Comparison of ENCODE assay signal across 8 cellular contexts in genomic region chr6:33570806-33571636, GRCh38. TPM values are rescaled to one million over a fixed set of nuclear protein-coding genes. Genes with fewer than 3 reads are reported as not detected.
A peak's percentile ranks its signal among the peaks of the same experiment; 100 is the strongest.
DNase-seq lines count a peak whose midpoint lies in the region; ATAC-seq and TF ChIP-seq lines count a peak whose summit lies in the region.

No MANE protein-coding gene starts in this region.

- no peak overlapping the region for H3K9ac ChIP-seq in neural progenitor cell

- H3F3A ChIP-seq in GM23338 (replicated peaks; ENCODE audit: low read depth) (no peaks in the 10 kb centered on the region), neural progenitor cell (ENCODE audit: low read depth) (peaks cover 12% of the 10 kb centered on the region)

- no peaks in the 10 kb centered on the region for H3K79me2 ChIP-seq in GM23338 (replicated peaks; ENCODE audit: insufficient read depth)
- H3K79me2 ChIP-seq in neural progenitor cell (ENCODE audit: low read depth): no peaks in the 10 kb centered on the region

- no peak for TF ChIP-seq CTCF in GM23338 (conservative IDR thresholded peaks at IDR 0.05; ENCODE audit: low read depth in 2 of 2)
- no peak for TF ChIP-seq CTCF in fibroblast of villous mesenchyme (IDR thresholded peaks at IDR 0.05; ENCODE audit: insufficient read depth, low read depth, low read length)
- TF ChIP-seq CTCF in neural progenitor cell (IDR thresholded peaks at IDR 0.05): no peak

- H2AFZ ChIP-seq in GM23338: peak overlapping the region; percentile 97
- H2AFZ ChIP-seq in neural progenitor cell (replicated peaks): peak overlapping the region; percentile 92

- peak; percentile 70 for DNase-seq in EH (ENCODE audit: low read depth)
- DNase-seq in GM23338 (ENCODE audit: low spot score): peak; percentile 88
- peak; percentile 81 to 82 for DNase-seq in Kasumi-1 (lab: John Stamatoyannopoulos, UW)
- peak; percentile 96 for DNase-seq in activated effector memory CD4-positive, alpha-beta T cell treated with anti-CD3 and anti-CD28 coated beads, Interleukin-2, amount 50 U/mL, for 16 hours
- peak; percentile 64 for DNase-seq in fibroblast of villous mesenchyme (ENCODE audit: low read depth)
- DNase-seq in neural progenitor cell (ENCODE audit: low spot score): peak; percentile 84
- DNase-seq in stromal cell of bone marrow (ENCODE audit: low read depth): peak; percentile 49

- H3K27ac Mint-ChIP-seq in GM23338: peak overlapping the region; percentile 86; the same call in 1 of the 2 replicates
- H3K27ac Mint-ChIP-seq in neural progenitor cell: peak overlapping the region; percentile 95

- H3K4me2 ChIP-seq in GM23338 (peak overlapping the region; percentile 92), neural progenitor cell (peak overlapping the region; percentile 80)

- H3K27me3 ChIP-seq in GM23338 (ENCODE audit: insufficient read depth) (no peaks in the 10 kb centered on the region), neural progenitor cell (peaks cover 5% of the 10 kb centered on the region)

- peak overlapping the region; percentile 88 for H3K4me3 Mint-ChIP-seq in GM23338
- H3K4me3 Mint-ChIP-seq in neural progenitor cell: peak overlapping the region; percentile 90

- H3K9me3 Mint-ChIP-seq in GM23338 (no peaks in the 10 kb centered on the region), neural progenitor cell (no peaks in the 10 kb centered on the region)

- ATAC-seq in GM23338: peak; percentile 96

- H3K36me3 Mint-ChIP-seq in GM23338 (ENCODE audit: low read depth) (peaks cover 15% of the 10 kb centered on the region), neural progenitor cell (peaks cover 6% of the 10 kb centered on the region)

- H3K4me3 ChIP-seq in GM23338 (peak overlapping the region; percentile 85), fibroblast of villous mesenchyme (ENCODE audit: low read depth, low read length) (peak overlapping the region; percentile 72), neural progenitor cell (peak overlapping the region; percentile 56)

- H3K4me1 Mint-ChIP-seq in GM23338 (peaks cover 12% of the 10 kb centered on the region), neural progenitor cell (peaks cover 21% of the 10 kb centered on the region)

- H3K27me3 Mint-ChIP-seq in GM23338 (ENCODE audit: insufficient read depth, low read depth, poor library complexity) (peaks cover 23% of the 10 kb centered on the region), neural progenitor cell (ENCODE audit: insufficient read depth, low read depth) (peaks cover 10% of the 10 kb centered on the region)

- H3K36me3 ChIP-seq in GM23338 (ENCODE audit: insufficient read depth) (0 out of 2 replicates have a peak, but pooled peaks cover 5% of the 10 kb centered on the region), neural progenitor cell (no peaks in the 10 kb centered on the region)

- peaks cover 12% of the 10 kb centered on the region for H3K4me1 ChIP-seq in GM23338 (ENCODE audit: insufficient read depth)
- H3K4me1 ChIP-seq in neural progenitor cell: peaks cover 6% of the 10 kb centered on the region

- H4K20me1 ChIP-seq in GM23338 (replicated peaks; ENCODE audit: insufficient read depth): no peaks in the 10 kb centered on the region
- no peaks in the 10 kb centered on the region for H4K20me1 ChIP-seq in neural progenitor cell (ENCODE audit: low read depth)

- peak overlapping the region; percentile 66; the same call in 1 of the 2 replicates for H3K27ac ChIP-seq in GM23338 (ENCODE audit: low read depth)
- H3K27ac ChIP-seq in neural progenitor cell: no peak overlapping the region

- peak; percentile 89 for TF ChIP-seq POLR2A in Raji (IDR thresholded peaks at IDR 0.05; ENCODE audit: insufficient read depth, low read depth, low read length)

- no peaks in the 10 kb centered on the region for H3K9me2 ChIP-seq in GM23338 (ENCODE audit: insufficient read depth)

- no peaks in the 10 kb centered on the region for H3K9me3 ChIP-seq in neural progenitor cell (ENCODE audit: low read depth)

TF ChIP-seq in GM23338, 12 proteins besides CTCF, POLR2A, EP300 and RAD21:
- TF ChIP-seq JUNB (IDR thresholded peaks at IDR 0.05; ENCODE audit: unreplicated experiment) (no peak), CREB1 (CRISPR knock-in tag; IDR thresholded peaks at IDR 0.05; ENCODE audit: low read depth) (peak; percentile 48; the same call in 1 of the 2 replicates), POLR2AphosphoS5 (IDR thresholded peaks at IDR 0.05; ENCODE audit: low read depth) (peak; percentile 83)
- TF ChIP-seq, protein P1, sequence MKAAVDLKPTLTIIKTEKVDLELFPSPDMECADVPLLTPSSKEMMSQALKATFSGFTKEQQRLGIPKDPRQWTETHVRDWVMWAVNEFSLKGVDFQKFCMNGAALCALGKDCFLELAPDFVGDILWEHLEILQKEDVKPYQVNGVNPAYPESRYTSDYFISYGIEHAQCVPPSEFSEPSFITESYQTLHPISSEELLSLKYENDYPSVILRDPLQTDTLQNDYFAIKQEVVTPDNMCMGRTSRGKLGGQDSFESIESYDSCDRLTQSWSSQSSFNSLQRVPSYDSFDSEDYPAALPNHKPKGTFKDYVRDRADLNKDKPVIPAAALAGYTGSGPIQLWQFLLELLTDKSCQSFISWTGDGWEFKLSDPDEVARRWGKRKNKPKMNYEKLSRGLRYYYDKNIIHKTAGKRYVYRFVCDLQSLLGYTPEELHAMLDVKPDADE (IDR thresholded peaks at IDR 0.05): no peak

RNA-seq across cellular contexts. Expression of gene BAK1, which starts 9.1 kb away (rescaled TPM):
- 45.0 and 50.7 TPM in 2 replicates for total RNA-seq in GM23338 (2014; rRNA removed; shearing (Covaris generic))
- polyA plus RNA-seq in GM23338 (2016; fragmentation: Nextera tagmentation; extraction: Ambion mirVana): 21.9 and 22.2 TPM in 2 replicates
- total RNA-seq in fibroblast of villous mesenchyme (20.0 and 30.7 TPM in 2 replicates), neural progenitor cell (ENCODE audit: low replicate concordance) (13.9 and 40.0 TPM in 2 replicates)

RNA-seq across cellular contexts. Expression of gene ITPR3, which starts 50.1 kb away (rescaled TPM):
- 29.8 and 31.9 TPM in 2 replicates for total RNA-seq in GM23338 (2014; rRNA removed; shearing (Covaris generic))
- 7.1 and 7.3 TPM in 2 replicates for polyA plus RNA-seq in GM23338 (2016; fragmentation: Nextera tagmentation; extraction: Ambion mirVana)
- total RNA-seq in fibroblast of villous mesenchyme (15.1 and 20.6 TPM in 2 replicates), neural progenitor cell (ENCODE audit: low replicate concordance) (1.5 and 3.4 TPM in 2 replicates)
